In the genomic region with DNA sequence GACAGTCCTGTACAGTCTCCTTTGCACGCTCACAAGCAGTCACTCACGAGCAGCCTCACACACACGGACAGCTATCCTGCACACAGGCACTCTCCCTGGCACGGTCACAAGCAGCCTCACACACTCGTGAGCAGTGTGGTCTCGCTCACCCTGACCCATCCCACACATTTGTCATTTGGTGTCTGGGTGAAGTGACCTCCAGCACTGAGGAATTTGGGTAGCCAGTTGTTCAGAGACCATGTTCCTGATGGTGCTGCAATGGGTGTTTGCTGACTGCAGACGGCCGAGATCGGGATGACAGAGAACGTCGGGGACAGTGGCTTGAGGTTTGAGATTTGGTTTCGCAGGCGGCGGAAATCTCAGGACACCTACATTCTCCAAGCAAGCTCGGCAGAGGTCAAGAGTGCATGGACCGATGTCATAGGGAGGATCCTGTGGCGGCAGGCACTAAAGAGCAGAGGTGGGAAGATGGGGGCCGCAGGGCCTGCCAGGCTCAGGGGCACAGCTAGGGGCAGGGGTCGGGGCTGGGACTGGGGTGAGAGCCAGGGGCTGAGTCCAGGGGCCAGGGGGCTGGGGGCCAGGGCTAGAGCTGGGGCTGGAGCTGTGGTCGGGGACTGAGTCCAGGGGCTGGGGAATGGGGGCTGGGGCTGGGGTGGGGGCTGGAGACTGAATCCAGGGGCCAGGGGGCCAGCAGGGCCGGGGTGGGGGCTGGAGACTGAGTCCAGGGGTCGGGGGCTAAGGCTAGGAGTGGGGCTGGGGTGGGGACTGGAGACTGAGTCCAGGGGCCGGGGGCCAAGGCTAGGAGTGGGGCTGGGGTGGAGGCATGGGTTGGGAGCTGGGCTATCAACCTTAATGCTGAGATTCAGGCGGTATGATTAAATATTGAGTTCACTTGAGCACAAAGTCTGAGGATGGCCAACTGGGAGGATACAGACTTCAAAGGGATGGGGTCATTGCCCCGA, we compare ENCODE assay signal across 21 cellular contexts. TPM values are rescaled to one million over a fixed set of nuclear protein-coding genes. Genes with fewer than 3 reads are reported as not detected.
DNase-seq lines count a peak whose midpoint lies in the region; ATAC-seq and TF ChIP-seq lines count a peak whose summit lies in the region.
"Had no signal": no experiment of that assay in that cellular context is flagged by ENCODE, and none has a peak within 500 bp of the region (broad histone marks: within the 10 kb centered on the region; RNA-seq: fewer than 3 reads in every experiment).

No MANE protein-coding gene starts in this region.

- no peaks in the 10 kb centered on the region for H3K79me2 ChIP-seq in osteoblast (ENCODE audit: insufficient read depth, low read length)

- H3K4me2 ChIP-seq in osteoblast (ENCODE audit: insufficient read depth, low read length): no peak overlapping the region
- H3K4me2 ChIP-seq: KMS-11 had no signal

- no peak overlapping the region for H3K27ac Mint-ChIP-seq in stimulated activated naive CD8-positive, alpha-beta T cell treated with anti-CD3 and anti-CD28 coated beads, Interleukin-15, amount 100 ng/mL, for 72 hours
- no peak overlapping the region for H3K27ac Mint-ChIP-seq in chondrocyte (ENCODE audit: unreplicated experiment)
- H3K27ac Mint-ChIP-seq in MCF 10A (ENCODE audit: low read depth, unreplicated experiment): no peak overlapping the region
- H3K27ac Mint-ChIP-seq: HFFc6 had no signal

- H3K27me3 Mint-ChIP-seq in stimulated activated naive CD8-positive, alpha-beta T cell treated with anti-CD3 and anti-CD28 coated beads, Interleukin-15, amount 100 ng/mL, for 72 hours: no peaks in the 10 kb centered on the region
- peaks cover 15% of the 10 kb centered on the region for H3K27me3 Mint-ChIP-seq in chondrocyte (ENCODE audit: low read depth)
- peaks cover 44% of the 10 kb centered on the region for H3K27me3 Mint-ChIP-seq in MCF 10A (ENCODE audit: insufficient read depth, unreplicated experiment)

- H3K9me3 ChIP-seq in osteoblast (ENCODE audit: low read depth, low read length) (no peaks in the 10 kb centered on the region), SJCRH30 (replicated peaks) (no peaks in the 10 kb centered on the region)
- H3K9me3 ChIP-seq: Caco-2 had no signal

- H3K36me3 ChIP-seq in osteoblast (ENCODE audit: insufficient read depth, low read length) (no peaks in the 10 kb centered on the region), SJCRH30 (no peaks in the 10 kb centered on the region)

- no TSS peak for BruUV-seq in MCF 10A (replicated peaks; lab: Mats Ljungman, UMichigan)

- no peaks in the 10 kb centered on the region for H4K20me1 ChIP-seq in osteoblast (ENCODE audit: insufficient read depth, low read length)

- no peak overlapping the region for H3K4me3 Mint-ChIP-seq in stimulated activated naive CD8-positive, alpha-beta T cell treated with anti-CD3 and anti-CD28 coated beads, Interleukin-15, amount 100 ng/mL, for 72 hours
- no peak overlapping the region for H3K4me3 Mint-ChIP-seq in chondrocyte (ENCODE audit: unreplicated experiment)
- H3K4me3 Mint-ChIP-seq in MCF 10A (ENCODE audit: unreplicated experiment): no peak overlapping the region
- H3K4me3 Mint-ChIP-seq: HFFc6 had no signal

- intact Hi-C loops in MCF 10A (cut with micrococcal nuclease): no loop called here

- H3K9me3 Mint-ChIP-seq in stimulated activated naive CD8-positive, alpha-beta T cell treated with anti-CD3 and anti-CD28 coated beads, Interleukin-15, amount 100 ng/mL, for 72 hours: no peaks in the 10 kb centered on the region
- H3K9me3 Mint-ChIP-seq in chondrocyte (ENCODE audit: low read depth): no peaks in the 10 kb centered on the region
- no peaks in the 10 kb centered on the region for H3K9me3 Mint-ChIP-seq in MCF 10A (ENCODE audit: unreplicated experiment)
- H3K9me3 Mint-ChIP-seq: HFFc6 had no signal

- CTCF ChIA-PET in MCF 10A (lab: Yijun Ruan, JAX): interaction anchor here (0.6 to 1.2 kb wide), 2 partner anchors 15 to 253 kb away, joined by 3 to 4 read pairs; no protein-coding TSS in a partner anchor

- POLR2A ChIA-PET in MCF 10A (lab: Yijun Ruan, JAX): no interaction called here

- H3K27ac ChIP-seq in osteoblast (ENCODE audit: low read depth, low read length) (no peak overlapping the region), SJCRH30 (no peak overlapping the region)
- H3K27ac ChIP-seq: KMS-11, RWPE1 had no signal

- H3K36me3 Mint-ChIP-seq in chondrocyte (ENCODE audit: low read depth) (peaks cover 1% of the 10 kb centered on the region), MCF 10A (ENCODE audit: insufficient read depth, unreplicated experiment) (no peaks in the 10 kb centered on the region)

- H3K4me1 ChIP-seq in osteoblast (ENCODE audit: insufficient read depth, low read length) (peaks cover 10% of the 10 kb centered on the region), SJCRH30 (no peaks in the 10 kb centered on the region)

- no peak for DNase-seq in stimulated activated naive CD8-positive, alpha-beta T cell treated with anti-CD3 and anti-CD28 coated beads, Interleukin-15, amount 100 ng/mL, for 72 hours
- no peak for DNase-seq in stimulated activated naive CD8-positive, alpha-beta T cell treated with anti-CD3 and anti-CD28 coated beads, Interleukin-15, Interleukin-2, amounts not matched to agents 100 U/mL and 50 U/mL, for 24 hours
- DNase-seq in chondrocyte (ENCODE audit: low spot score) (peak; percentile 83), osteoblast (ENCODE audit: insufficient read length, low spot score, missing footprints) (peak; percentile 64), SJCRH30 (no peak), ecto neural progenitor cell (ENCODE audit: low spot score) (no peak), MCF 10A (ENCODE audit: unreplicated experiment) (no peak)
- DNase-seq: Caco-2, DMS153, EL, HFFc6, NCI-H1048, NCI-H1436 treated with DMSO at 0.1 percent for 48 hours, NCI-H2029 treated with DMSO at 0.1 percent for 48 hours, NCI-H2171 treated with DMSO at 0.1 percent for 48 hours, NCI-H446 treated with DMSO at 0.1 percent for 48 hours had no signal

- H3K27me3 ChIP-seq in osteoblast (ENCODE audit: insufficient read depth, low read length) (peaks cover 21% of the 10 kb centered on the region), SJCRH30 (no peaks in the 10 kb centered on the region)

- H3K4me3 ChIP-seq in osteoblast (ENCODE audit: insufficient read depth, low read length) (no peak overlapping the region), SJCRH30 (no peak overlapping the region)

- no peak overlapping the region for H2AFZ ChIP-seq in osteoblast (ENCODE audit: low read length)

- TF ChIP-seq CTCF in chondrocyte (IDR thresholded peaks at IDR 0.05) (no peak), osteoblast (IDR thresholded peaks at IDR 0.05; ENCODE audit: extremely low read depth, low read depth, low read length) (no peak), MCF 10A (IDR thresholded peaks at IDR 0.05; ENCODE audit: unreplicated experiment) (no peak)

- H3K4me1 Mint-ChIP-seq in stimulated activated naive CD8-positive, alpha-beta T cell treated with anti-CD3 and anti-CD28 coated beads, Interleukin-15, amount 100 ng/mL, for 72 hours: no peaks in the 10 kb centered on the region
- H3K4me1 Mint-ChIP-seq in chondrocyte (ENCODE audit: low read depth): peaks cover 16% of the 10 kb centered on the region
- peaks cover under 1% of the 10 kb centered on the region for H3K4me1 Mint-ChIP-seq in MCF 10A (ENCODE audit: insufficient read depth, unreplicated experiment)

- ATAC-seq in stimulated activated naive CD8-positive, alpha-beta T cell treated with anti-CD3 and anti-CD28 coated beads, Interleukin-15, amount 100 ng/mL, for 72 hours: peak; percentile 43
- ATAC-seq in stimulated activated naive CD8-positive, alpha-beta T cell treated with anti-CD3 and anti-CD28 coated beads, Interleukin-15, Interleukin-2, amounts not matched to agents 100 U/mL and 50 U/mL, for 24 hours: no peak
- no peak for ATAC-seq in HG03354 (IDR thresholded peaks at IDR 0.05; ENCODE audit: poor library complexity, severe bottlenecking, unreplicated experiment)

RNA-seq across cellular contexts. Expression of a gene that starts 17.4 kb away (rescaled TPM):
- not detected in 3 replicates for total RNA-seq in chondrocyte
- total RNA-seq in osteoblast: under 0.01 TPM in 1 of 2 replicates, not detected in the other
- not detected in 2 replicates for total RNA-seq in SJCRH30 (2014; rRNA removed; shearing (Covaris generic))
- total RNA-seq in MCF 10A (2022): not detected in 2 replicates
- total RNA-seq: Caco-2, HFFc6, HT1080, M059J had no signal

RNA-seq across cellular contexts. Expression of a gene that starts 44.0 kb away (rescaled TPM):
- total RNA-seq in chondrocyte (8.0 to 10.4 TPM (median 9.6 TPM) in 3 replicates), osteoblast (4.3 and 6.2 TPM in 2 replicates), MCF 10A (2022) (4.5 and 5.8 TPM in 2 replicates)
- 2.4 and 2.5 TPM in 2 replicates for total RNA-seq in SJCRH30 (2014; rRNA removed; shearing (Covaris generic))

RNA-seq across cellular contexts. Expression of a gene that starts 44.2 kb away (rescaled TPM):
- 79.7 to 95.5 TPM (median 81.5 TPM) in 3 replicates for total RNA-seq in chondrocyte
- 83.6 and 84.6 TPM in 2 replicates for total RNA-seq in osteoblast
- total RNA-seq in SJCRH30 (2014; rRNA removed; shearing (Covaris generic)): 43.2 and 46.1 TPM in 2 replicates
- total RNA-seq in MCF 10A (2022): 73.4 and 75.0 TPM in 2 replicates

Comparison
In these comparisons a context has a peak if more than half of its experiments do, and no peak if none do; other contexts are left out.
1. DNase-seq: peak in chondrocyte (single experiment) and osteoblast (single experiment); none in stimulated activated naive CD8-positive, alpha-beta T cell treated with anti-CD3 and anti-CD28 coated beads, Interleukin-15, amount 100 ng/mL, for 72 hours (0 of 2), stimulated activated naive CD8-positive, alpha-beta T cell treated with anti-CD3 and anti-CD28 coated beads, Interleukin-15, Interleukin-2, amounts not matched to agents 100 U/mL and 50 U/mL, for 24 hours (single experiment), SJCRH30 (0 of 2), ecto neural progenitor cell (single experiment) and MCF 10A (single experiment).